Comparison of ENCODE assay signal across 28 cellular contexts in the genomic region with DNA sequence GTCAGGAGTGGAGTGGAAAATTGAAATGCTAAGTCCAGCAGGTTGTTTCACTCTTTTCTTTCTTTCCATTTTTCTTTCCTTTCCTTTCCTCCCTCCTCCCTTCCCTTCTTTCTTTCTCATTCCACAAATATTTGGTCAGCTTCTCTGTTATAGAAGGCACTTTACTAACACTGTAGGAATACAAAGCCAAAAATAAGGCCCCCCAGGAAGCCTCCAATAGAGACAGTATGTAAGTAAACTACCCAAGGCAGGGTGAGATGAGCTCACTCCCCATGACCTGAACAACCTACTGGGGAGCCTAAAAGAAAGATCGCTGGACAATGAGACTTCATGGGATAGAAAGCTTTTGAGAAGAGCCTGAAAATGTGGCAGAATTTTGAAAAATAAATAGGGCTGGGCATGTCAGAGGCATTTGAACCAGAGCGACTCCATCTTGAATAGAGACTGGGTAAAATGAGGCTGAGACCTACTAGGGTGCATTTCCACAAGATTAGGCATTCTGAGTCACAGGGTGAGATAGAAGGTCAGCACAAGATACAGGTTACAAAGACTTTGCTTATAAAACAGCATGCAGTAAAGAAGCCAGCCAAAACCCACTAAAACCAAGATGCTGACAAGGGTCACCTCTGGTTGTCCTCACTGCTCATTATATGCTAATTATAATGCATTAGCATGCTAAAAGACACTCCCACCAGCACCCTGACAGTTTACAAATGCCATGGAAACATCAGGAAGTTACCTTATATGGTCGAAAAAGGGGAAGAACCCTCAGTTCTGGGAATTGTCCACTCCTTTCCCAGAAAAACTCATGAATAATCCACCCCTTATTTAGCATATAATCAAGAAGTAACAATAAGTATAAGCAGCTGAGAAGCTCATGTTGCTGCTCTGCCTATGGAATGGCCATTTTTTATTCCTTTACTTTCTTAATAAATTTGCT.
"Had no signal": no experiment of that assay in that cellular context is flagged by ENCODE, and none has a peak within 500 bp of the region (broad histone marks: within the 10 kb centered on the region; RNA-seq: fewer than 3 reads in every experiment).

No MANE protein-coding gene starts in this region.

- H3K27ac ChIP-seq: brain microvascular endothelial cell, cardiac muscle cell, SK-N-MC, VCaP had no signal

- H3K4me1 Mint-ChIP-seq: activated CD4-positive, alpha-beta memory T cell treated with anti-CD3 and anti-CD28 coated beads, Interleukin-2, amount 10 ng/mL, durations not matched to agents 7 days and 5 days; activated CD4-positive, alpha-beta T cell treated with anti-CD3 and anti-CD28 coated beads for 36 hours; activated T-helper 17 cell treated with anti-CD3 and anti-CD28 coated beads, Interleukin-2, amount 50 U/mL, for 72 hours; T-cell had no signal

- H3K9me3 Mint-ChIP-seq: activated CD4-positive, alpha-beta memory T cell treated with anti-CD3 and anti-CD28 coated beads, Interleukin-2, amount 10 ng/mL, durations not matched to agents 7 days and 5 days; activated naive CD4-positive, alpha-beta T cell treated with anti-CD3 and anti-CD28 coated beads for 36 hours; activated T-helper 17 cell treated with anti-CD3 and anti-CD28 coated beads, Interleukin-2, amount 50 U/mL, for 72 hours had no signal

- H3K4me3 ChIP-seq: cardiac muscle cell, SK-N-MC had no signal

- H3K36me3 Mint-ChIP-seq: activated naive CD8-positive, alpha-beta T cell; T-cell had no signal

- H3K27me3 ChIP-seq: brain microvascular endothelial cell, cardiac muscle cell had no signal

- H3K4me3 Mint-ChIP-seq: activated CD4-positive, alpha-beta memory T cell treated with anti-CD3 and anti-CD28 coated beads, Interleukin-2, amount 10 ng/mL, durations not matched to agents 7 days and 5 days; activated CD4-positive, alpha-beta T cell treated with anti-CD3 and anti-CD28 coated beads for 36 hours; activated naive CD4-positive, alpha-beta T cell treated with anti-CD3 and anti-CD28 coated beads for 36 hours; activated naive CD8-positive, alpha-beta T cell; activated T-helper 17 cell treated with anti-CD3 and anti-CD28 coated beads, Interleukin-2, amount 50 U/mL, for 72 hours; T-cell had no signal

- H3K36me3 ChIP-seq: brain microvascular endothelial cell, cardiac muscle cell had no signal

- H3K27me3 Mint-ChIP-seq: activated CD4-positive, alpha-beta memory T cell treated with anti-CD3 and anti-CD28 coated beads, Interleukin-2, amount 10 ng/mL, durations not matched to agents 7 days and 5 days; activated CD4-positive, alpha-beta T cell treated with anti-CD3 and anti-CD28 coated beads for 36 hours had no signal

- DNase-seq: activated CD4-positive, alpha-beta memory T cell treated with anti-CD3 and anti-CD28 coated beads, Interleukin-2, amount 10 ng/mL, durations not matched to agents 7 days and 5 days; activated CD4-positive, alpha-beta T cell treated with anti-CD3 and anti-CD28 coated beads for 36 hours; activated CD4-positive, alpha-beta T cell treated with anti-CD3 and anti-CD28 coated beads, Interleukin-2, amount 50 U/mL, for 1 hour; activated gamma-delta T cell; activated naive CD4-positive, alpha-beta T cell treated with anti-CD3 and anti-CD28 coated beads for 36 hours; activated T-cell treated with anti-CD3 and anti-CD28 coated beads for 4 hours; activated T-cell treated with anti-CD3 and anti-CD28 coated beads, Interleukin-2, amount 50 U/mL, for 48 hours; amygdala; brain microvascular endothelial cell; Kasumi-1; NCI-H1092; NCI-H1417; NCI-H1694; NCI-H2029; NCI-H2107; NCI-H345; NCI-H510A; NCI-H526 treated with DMSO at 0.1 percent for 48 hours; PC-3; SHP77 treated with DMSO at 0.1 percent for 48 hours; T-cell; T-helper 2 cell; T1000 had no signal

- ATAC-seq: activated CD4-positive, alpha-beta T cell treated with anti-CD3 and anti-CD28 coated beads for 36 hours; activated T-helper 17 cell treated with anti-CD3 and anti-CD28 coated beads, Interleukin-2, amount 50 U/mL, for 72 hours; PC-3; T-cell had no signal

- H3K27ac Mint-ChIP-seq: activated CD4-positive, alpha-beta memory T cell treated with anti-CD3 and anti-CD28 coated beads, Interleukin-2, amount 10 ng/mL, durations not matched to agents 7 days and 5 days; activated CD4-positive, alpha-beta T cell treated with anti-CD3 and anti-CD28 coated beads for 36 hours; activated naive CD4-positive, alpha-beta T cell treated with anti-CD3 and anti-CD28 coated beads for 36 hours; activated naive CD8-positive, alpha-beta T cell; activated T-helper 17 cell treated with anti-CD3 and anti-CD28 coated beads, Interleukin-2, amount 50 U/mL, for 72 hours; T-cell had no signal
